ENCODE assay signal across 12 cellular contexts in genomic region chr7:80634505-80634904, GRCh38. TPM values are rescaled to one million over a fixed set of nuclear protein-coding genes. Genes with fewer than 3 reads are reported as not detected.
DNase-seq lines count a peak whose midpoint lies in the region; ATAC-seq and TF ChIP-seq lines count a peak whose summit lies in the region.
"Had no signal": no experiment of that assay in that cellular context is flagged by ENCODE, and none has a peak within 500 bp of the region (broad histone marks: within the 10 kb centered on the region; RNA-seq: fewer than 3 reads in every experiment).

No MANE protein-coding gene starts in this region.

- H3K27ac ChIP-seq in SK-N-SH (ENCODE audit: low read depth in 2 of 2, low read length in 1 of 2) = no peak overlapping the region
- H3K27ac ChIP-seq in gastroesophageal sphincter = no peak overlapping the region
- H3K27ac ChIP-seq in subcutaneous abdominal adipose tissue (ENCODE audit: low read depth, low read length) = peak overlapping the region; percentile 100
- H3K27ac ChIP-seq: parathyroid adenoma had no signal

- TF ChIP-seq POLR2A in gastroesophageal sphincter (IDR thresholded peaks at IDR 0.05) = no peak

- no peaks in the 10 kb centered on the region for H4K20me1 ChIP-seq in SK-N-SH (ENCODE audit: insufficient read depth)

- H2AFZ ChIP-seq in SK-N-SH (ENCODE audit: low read depth) = peak overlapping the region; percentile 65
- H2AFZ ChIP-seq: parathyroid adenoma had no signal

- H3K9me3 ChIP-seq in SK-N-SH (peaks cover 8% of the 10 kb centered on the region), gastroesophageal sphincter (no peaks in the 10 kb centered on the region), subcutaneous abdominal adipose tissue (ENCODE audit: control insufficient read depth in 5 of 5, low read length in 5 of 5) (no peaks in the 10 kb centered on the region)

- no peaks in the 10 kb centered on the region for H3F3A ChIP-seq in SK-N-SH (replicated peaks; ENCODE audit: insufficient read depth)

- TF ChIP-seq CTCF in SK-N-SH (IDR thresholded peaks at IDR 0.05) (no peak), gastroesophageal sphincter (IDR thresholded peaks at IDR 0.05) (no peak)

- H3K4me2 ChIP-seq in SK-N-SH = no peak overlapping the region

- TF ChIP-seq EP300 in SK-N-SH (IDR thresholded peaks at IDR 0.05; ENCODE audit: borderline replicate concordance in 1 of 2, low read depth in 1 of 2, low read length in 1 of 2) = no peak
- no peak for TF ChIP-seq EP300 in gastroesophageal sphincter (IDR thresholded peaks at IDR 0.05)

- POLR2A ChIA-PET in SK-N-SH (lab: Yijun Ruan, JAX) = no interaction called here

- DNase-seq in SK-N-SH (no peak), SK-MEL-5 (ENCODE audit: low read depth, low spot score) (peak; percentile 41), NCI-H2081 (lab: John Stamatoyannopoulos, UW) (no peak)
- DNase-seq: ACHN; activated CD4-positive, alpha-beta T cell treated with anti-CD3 and anti-CD28 coated beads for 36 hours; NCI-H774 had no signal

- H3K27me3 ChIP-seq in SK-N-SH (ENCODE audit: insufficient read depth) (no peaks in the 10 kb centered on the region), gastroesophageal sphincter (no peaks in the 10 kb centered on the region), subcutaneous abdominal adipose tissue (ENCODE audit: control insufficient read depth in 5 of 5, insufficient read depth in 4 of 5, low read length in 5 of 5) (no peaks in the 10 kb centered on the region)

- ATAC-seq in SK-N-SH treated with all-trans-retinoic acid at 6 μM for 48 hours (no peak), gastroesophageal sphincter (peak; percentile 64), GM21619 (IDR thresholded peaks at IDR 0.05; ENCODE audit: unreplicated experiment) (no peak), GM19463 (IDR thresholded peaks at IDR 0.05; ENCODE audit: unreplicated experiment) (no peak)
- ATAC-seq: activated CD4-positive, alpha-beta T cell treated with anti-CD3 and anti-CD28 coated beads for 36 hours had no signal

- H3K9me2 ChIP-seq in SK-N-SH = 0 out of 2 replicates have a peak, but pooled peaks cover 4% of the 10 kb centered on the region

- H3K36me3 ChIP-seq in SK-N-SH (replicated peaks in 1 of 2; ENCODE audit: control insufficient read depth in 1 of 2, insufficient read depth in 2 of 2, low read length in 1 of 2) = no peaks in the 10 kb centered on the region
- H3K36me3 ChIP-seq in gastroesophageal sphincter = no peaks in the 10 kb centered on the region
- no peaks in the 10 kb centered on the region for H3K36me3 ChIP-seq in subcutaneous abdominal adipose tissue (ENCODE audit: control insufficient read depth in 5 of 5, insufficient read depth in 5 of 5, low read length in 5 of 5)

- WGBS in SK-N-SH (ENCODE audit: low lambda C conversion rate) = 79% methylated on average over 2 of the region's 2 CpGs
- 40 to 43% methylated on average over 2 of the region's 2 CpGs for WGBS in gastroesophageal sphincter (ENCODE audit: low coverage in 1 of 2), 2 donors

- no peaks in the 10 kb centered on the region for H3K79me2 ChIP-seq in SK-N-SH (ENCODE audit: insufficient read depth)
- H3K79me2 ChIP-seq: parathyroid adenoma had no signal

- CTCF ChIA-PET in SK-N-SH (lab: Yijun Ruan, JAX) = no interaction called here

- no peak overlapping the region for H3K9ac ChIP-seq in SK-N-SH
- H3K9ac ChIP-seq in subcutaneous abdominal adipose tissue (ENCODE audit: low read length in 5 of 5) = peak overlapping the region in 1 of 5 donors; percentile 70
- H3K9ac ChIP-seq: parathyroid adenoma had no signal

- TF ChIP-seq RAD21 in SK-N-SH (IDR thresholded peaks at IDR 0.05; ENCODE audit: low read length) = no peak

- H3K4me1 ChIP-seq in SK-N-SH (ENCODE audit: control insufficient read depth in 1 of 2, insufficient read depth in 2 of 2, low read depth in 1 of 2, low read length in 1 of 2) (peaks cover 3 to 4% of the 10 kb centered on the region in 2 experiments; a peak in 2 of 4 replicates), gastroesophageal sphincter (peaks cover 0 to 4% (median 0%) of the 10 kb centered on the region in 3 donors), subcutaneous abdominal adipose tissue (ENCODE audit: control insufficient read depth in 5 of 5, insufficient read depth in 5 of 5, low read length in 5 of 5) (peaks cover 5 to 77% (median 68%) of the 10 kb centered on the region in 5 donors)
- H3K4me1 ChIP-seq: parathyroid adenoma had no signal

- H3K4me3 ChIP-seq in SK-N-SH (ENCODE audit: low read depth in 2 of 2, low read length in 1 of 2) = no peak overlapping the region
- H3K4me3 ChIP-seq in gastroesophageal sphincter = no peak overlapping the region
- peak overlapping the region in 1 of 5 donors; percentile 44 for H3K4me3 ChIP-seq in subcutaneous abdominal adipose tissue (ENCODE audit: low read depth in 1 of 5, low read length in 5 of 5)

- in situ Hi-C loops in SK-MEL-5 (cut with HindIII; ENCODE audit: low pct_unique_long_range_greater_than_20kb, low sequenced_read_pairs) = no loop called here

TF ChIP-seq in SK-N-SH, 30 proteins besides CTCF, POLR2A, EP300 and RAD21 (continues in another document):
- no peak for TF ChIP-seq RXRA (IDR thresholded peaks at IDR 0.05; ENCODE audit: borderline replicate concordance, low read depth)
- TF ChIP-seq FOXM1 (IDR thresholded peaks at IDR 0.05; ENCODE audit: low read depth) = no peak
- no peak for TF ChIP-seq GABPA (IDR thresholded peaks at IDR 0.05; ENCODE audit: low read depth)
- no peak for TF ChIP-seq REST (IDR thresholded peaks at IDR 0.05; ENCODE audit: low read depth, low read length)
- no peak for TF ChIP-seq MXI1 (IDR thresholded peaks at IDR 0.05; ENCODE audit: low read depth, low read length)
- no peak for TF ChIP-seq YY1 (IDR thresholded peaks at IDR 0.05; ENCODE audit: low read depth)
- TF ChIP-seq TCF12 (IDR thresholded peaks at IDR 0.05) = no peak

TF ChIP-seq in SK-N-SH treated with all-trans-retinoic acid at 6 μM for 48 hours, 23 proteins besides CTCF, POLR2A, EP300 and RAD21 (continues in another document):
- TF ChIP-seq TCF4 (CRISPR knock-in tag; IDR thresholded peaks at IDR 0.05; ENCODE audit: borderline replicate concordance) (no peak), ZNF8 (CRISPR knock-in tag; IDR thresholded peaks at IDR 0.05) (no peak), ZFP30 (CRISPR knock-in tag; IDR thresholded peaks at IDR 0.05) (no peak), ISL1 (CRISPR knock-in tag; IDR thresholded peaks at IDR 0.05) (no peak), ZFP3 (CRISPR knock-in tag; IDR thresholded peaks at IDR 0.05) (no peak), GLIS3 (CRISPR knock-in tag; IDR thresholded peaks at IDR 0.05) (no peak), BACH2 (CRISPR knock-in tag; IDR thresholded peaks at IDR 0.05; ENCODE audit: borderline replicate concordance) (no peak), PPARA (CRISPR knock-in tag; IDR thresholded peaks at IDR 0.05; ENCODE audit: borderline replicate concordance) (no peak), PATZ1 (CRISPR knock-in tag; IDR thresholded peaks at IDR 0.05; ENCODE audit: borderline replicate concordance) (no peak), POU6F1 (CRISPR knock-in tag; IDR thresholded peaks at IDR 0.05; ENCODE audit: borderline replicate concordance, low read depth) (no peak), CSRNP3 (CRISPR knock-in tag; IDR thresholded peaks at IDR 0.05) (no peak)

RNA-seq across cellular contexts. Expression of gene CD36, which starts 3.9 kb away (rescaled TPM):
- polyA plus RNA-seq in SK-N-SH (2012; rRNA removed) = 0.10 and 0.16 TPM in 2 replicates
- polyA plus RNA-seq in SK-N-SH (2012; cell fraction: cytosol; rRNA removed) = 0.23 and 0.25 TPM in 2 replicates
- 0.16 and 0.29 TPM in 2 replicates for polyA plus RNA-seq in SK-N-SH (2012; cell fraction: nucleus; rRNA removed)
- 35.2 and 45.5 TPM in 2 replicates for total RNA-seq in SK-MEL-5 (2014; rRNA removed; shearing (Covaris generic))
- polyA plus RNA-seq in SK-MEL-5 (2015; cell fraction: cytosol; rRNA removed) = 24.0 and 27.4 TPM in 2 replicates
- 12.7 and 19.4 TPM in 2 replicates for polyA plus RNA-seq in SK-MEL-5 (2015; cell fraction: nucleus; rRNA removed)
- 100 to 1,000 TPM in 1 of 4 donors, 10 to 100 TPM in 3; 52.9 to 284 (median 81.2) TPM for total RNA-seq in gastroesophageal sphincter
- total RNA-seq: activated CD4-positive, alpha-beta T cell treated with anti-CD3 and anti-CD28 coated beads for 36 hours had no signal
